23 cellular contexts compared by ENCODE assay signal in the genomic region with DNA sequence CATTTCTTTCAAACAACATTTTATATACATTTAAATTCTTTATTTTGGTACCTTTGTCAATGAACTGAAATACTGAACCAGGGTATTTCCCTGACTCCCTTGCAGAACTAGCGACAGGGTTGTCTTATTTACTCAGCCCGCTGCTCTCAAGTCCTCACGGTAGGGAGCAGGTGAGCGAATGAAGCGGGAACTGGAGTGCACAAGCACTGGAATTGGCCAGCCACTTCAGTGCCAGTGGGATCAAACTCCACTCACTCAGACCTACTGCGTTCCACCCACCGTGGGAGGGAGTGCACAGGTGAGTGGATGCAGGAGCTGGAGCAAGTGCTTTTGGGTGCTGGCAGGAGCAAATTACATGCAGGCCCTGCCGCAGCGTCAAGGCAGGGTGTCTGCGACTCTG. TPM values are rescaled to one million over a fixed set of nuclear protein-coding genes. Genes with fewer than 3 reads are reported as not detected.
"Had no signal": no experiment of that assay in that cellular context is flagged by ENCODE, and none has a peak within 500 bp of the region (broad histone marks: within the 10 kb centered on the region; RNA-seq: fewer than 3 reads in every experiment).

No MANE protein-coding gene starts in this region.

- H3K27ac Mint-ChIP-seq: activated CD4-positive, alpha-beta T cell treated with anti-CD3 and anti-CD28 coated beads for 36 hours; activated CD8-positive, alpha-beta T cell treated with anti-CD3 and anti-CD28 coated beads for 36 hours; activated naive CD8-positive, alpha-beta T cell; activated T-cell treated with anti-CD3 and anti-CD28 coated beads, Interleukin-2, amount 50 U/mL, for 72 hours; natural killer cell treated with Interleukin-12 subunit alpha and Interleukin-12 subunit beta and Interleukin-15 and Interleukin-18, amount 100 ng/mL, for 72 hours; stimulated activated naive B cell treated with anti-CD40 and anti-IgM and Interleukin-4, amounts not matched to agents 10 μg/mL and 1 μg/mL and 100 μg/mL, for 72 hours had no signal

- H3K4me3 ChIP-seq: colonic mucosa, esophagus muscularis mucosa, right atrium auricular region, tibial artery, vagina had no signal

- H3K4me1 ChIP-seq: colonic mucosa, esophagus muscularis mucosa, right atrium auricular region, tibial artery, vagina had no signal

- H3K36me3 Mint-ChIP-seq: activated naive CD8-positive, alpha-beta T cell; natural killer cell treated with Interleukin-12 subunit alpha and Interleukin-12 subunit beta and Interleukin-15 and Interleukin-18, amount 100 ng/mL, for 72 hours; stimulated activated naive B cell treated with anti-CD40 and anti-IgM and Interleukin-4, amounts not matched to agents 10 μg/mL and 1 μg/mL and 100 μg/mL, for 72 hours had no signal

- H3K36me3 ChIP-seq: colonic mucosa, esophagus muscularis mucosa, right atrium auricular region, tibial artery, vagina had no signal

- H3K4me1 Mint-ChIP-seq: activated CD4-positive, alpha-beta T cell treated with anti-CD3 and anti-CD28 coated beads for 36 hours; stimulated activated naive B cell treated with anti-CD40 and anti-IgM and Interleukin-4, amounts not matched to agents 10 μg/mL and 1 μg/mL and 100 μg/mL, for 72 hours had no signal

- H3K27me3 Mint-ChIP-seq: activated CD4-positive, alpha-beta T cell treated with anti-CD3 and anti-CD28 coated beads for 36 hours; activated CD8-positive, alpha-beta T cell treated with anti-CD3 and anti-CD28 coated beads for 36 hours; activated naive CD8-positive, alpha-beta T cell; natural killer cell treated with Interleukin-12 subunit alpha and Interleukin-12 subunit beta and Interleukin-15 and Interleukin-18, amount 100 ng/mL, for 72 hours had no signal

- H3K27ac ChIP-seq: colonic mucosa, esophagus muscularis mucosa, right atrium auricular region, tibial artery, vagina had no signal

- H3K27me3 ChIP-seq: colonic mucosa, right atrium auricular region, vagina had no signal

- H3K9me3 ChIP-seq: colonic mucosa, esophagus muscularis mucosa, right atrium auricular region, tibial artery, vagina had no signal

- H3K9me3 Mint-ChIP-seq: activated CD8-positive, alpha-beta T cell treated with anti-CD3 and anti-CD28 coated beads for 36 hours; activated T-cell treated with anti-CD3 and anti-CD28 coated beads, Interleukin-2, amount 50 U/mL, for 72 hours; natural killer cell treated with Interleukin-12 subunit alpha and Interleukin-12 subunit beta and Interleukin-15 and Interleukin-18, amount 100 ng/mL, for 72 hours; stimulated activated naive B cell treated with anti-CD40 and anti-IgM and Interleukin-4, amounts not matched to agents 10 μg/mL and 1 μg/mL and 100 μg/mL, for 72 hours had no signal

- ATAC-seq: activated CD4-positive, alpha-beta T cell treated with anti-CD3 and anti-CD28 coated beads for 36 hours; activated CD8-positive, alpha-beta T cell treated with anti-CD3 and anti-CD28 coated beads for 36 hours; activated T-cell treated with anti-CD3 and anti-CD28 coated beads, Interleukin-2, amount 50 U/mL, for 72 hours; natural killer cell treated with Interleukin-12 subunit alpha and Interleukin-12 subunit beta and Interleukin-15 and Interleukin-18, amount 100 ng/mL, for 72 hours; stimulated activated naive B cell treated with anti-CD40 and anti-IgM and Interleukin-4, amounts not matched to agents 10 μg/mL and 1 μg/mL and 100 μg/mL, for 72 hours had no signal

- H3K4me3 Mint-ChIP-seq: activated CD4-positive, alpha-beta T cell treated with anti-CD3 and anti-CD28 coated beads for 36 hours; activated CD8-positive, alpha-beta T cell treated with anti-CD3 and anti-CD28 coated beads for 36 hours; activated naive CD8-positive, alpha-beta T cell; activated T-cell treated with anti-CD3 and anti-CD28 coated beads, Interleukin-2, amount 50 U/mL, for 72 hours; natural killer cell treated with Interleukin-12 subunit alpha and Interleukin-12 subunit beta and Interleukin-15 and Interleukin-18, amount 100 ng/mL, for 72 hours; stimulated activated naive B cell treated with anti-CD40 and anti-IgM and Interleukin-4, amounts not matched to agents 10 μg/mL and 1 μg/mL and 100 μg/mL, for 72 hours had no signal

- DNase-seq: activated CD4-positive, alpha-beta T cell treated with anti-CD3 and anti-CD28 coated beads for 36 hours; activated CD8-positive, alpha-beta T cell treated with anti-CD3 and anti-CD28 coated beads for 36 hours; activated gamma-delta T cell; activated T-cell treated with anti-CD3 and anti-CD28 coated beads, Interleukin-2, amount 50 U/mL, for 72 hours; amniotic stem cell; colonic mucosa; mesendoderm; occipital lobe; stimulated activated CD4-positive, alpha-beta T cell treated with anti-CD3 and anti-CD28 coated beads, Interleukin-15, amount 100 ng/mL, for 24 hours; stimulated activated CD4-positive, alpha-beta T cell treated with anti-CD3 and anti-CD28 coated beads, Interleukin-4, amount 100 ng/mL, for 1 hour; stimulated activated naive B cell treated with anti-CD40 and anti-IgM and Interleukin-4, amounts not matched to agents 10 μg/mL and 1 μg/mL and 100 μg/mL, for 72 hours; tibial artery had no signal

RNA-seq across cellular contexts. Expression of a gene that starts 28.1 kb away (rescaled TPM):
- total RNA-seq: activated CD4-positive, alpha-beta T cell treated with anti-CD3 and anti-CD28 coated beads for 36 hours; activated CD8-positive, alpha-beta T cell treated with anti-CD3 and anti-CD28 coated beads for 36 hours; activated T-cell treated with anti-CD3 and anti-CD28 coated beads, Interleukin-2, amount 50 U/mL, for 72 hours; cardiac septum; colonic mucosa; esophagus muscularis mucosa; glomerular endothelial cell; kidney epithelial cell; liver; natural killer cell treated with Interleukin-12 subunit alpha and Interleukin-12 subunit beta and Interleukin-15 and Interleukin-18, amount 100 ng/mL, for 72 hours; posterior vena cava; right atrium auricular region; skeletal muscle tissue; vagina had no signal
- polyA plus RNA-seq: liver had no signal
